Comparison of ENCODE assay signal across 10 cellular contexts in the genomic region with DNA sequence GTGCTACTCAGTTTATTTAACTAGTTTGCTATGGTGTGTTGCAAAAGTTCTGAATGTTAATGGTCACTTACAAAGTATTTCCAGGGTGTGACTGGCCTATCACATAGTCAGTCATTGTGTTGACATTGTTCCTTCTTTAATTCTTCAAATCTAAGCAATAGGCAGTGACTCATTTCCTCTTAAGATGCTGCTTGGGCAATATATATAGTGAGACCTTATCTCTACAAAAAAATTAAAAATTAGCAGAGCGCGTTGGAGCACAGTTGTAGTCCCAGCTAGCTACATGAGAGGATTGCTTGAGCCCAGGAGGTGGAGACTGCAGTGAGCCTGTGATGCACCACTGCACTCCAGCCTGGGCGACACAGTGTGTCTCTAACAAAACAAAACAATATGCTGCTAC. TPM values are rescaled to one million over a fixed set of nuclear protein-coding genes. Genes with fewer than 3 reads are reported as not detected.
DNase-seq lines count a peak whose midpoint lies in the region; ATAC-seq, FAIRE-seq and TF ChIP-seq lines count a peak whose summit lies in the region.
"Had no signal": no experiment of that assay in that cellular context is flagged by ENCODE, and none has a peak within 500 bp of the region (broad histone marks: within the 10 kb centered on the region; RNA-seq: fewer than 3 reads in every experiment).

No MANE protein-coding gene starts in this region.

- H3K79me2 ChIP-seq in PC-9 (ENCODE audit: low read depth) (no peaks in the 10 kb centered on the region), fibroblast of lung (ENCODE audit: control insufficient read depth, insufficient read depth, low read length) (no peaks in the 10 kb centered on the region)

- BruUV-seq in PC-9 (replicated peaks; lab: Mats Ljungman, UMichigan) = no TSS peak

- POLR2A ChIA-PET in PC-9 (lab: Charles Lee; ENCODE audit: unreplicated experiment) = interaction anchor here (0.6 kb wide), 1 partner anchor 47 kb away, joined by 4 read pairs; no protein-coding TSS in a partner anchor

- H3K9me2 ChIP-seq in PC-9 (ENCODE audit: insufficient read depth) = no peaks in the 10 kb centered on the region

- H3K27ac ChIP-seq in PC-9 (peak overlapping the region; percentile 68), fibroblast of lung (ENCODE audit: insufficient read depth, low read length) (no peak overlapping the region), dorsolateral prefrontal cortex (no peak overlapping the region), kidney (ENCODE audit: low read depth in 2 of 2, low read length in 2 of 2) (no peak overlapping the region)

- H2AFZ ChIP-seq in PC-9 (no peak overlapping the region), fibroblast of lung (ENCODE audit: low read length) (no peak overlapping the region)

- H4K20me1 ChIP-seq in PC-9 (ENCODE audit: insufficient read depth) = no peaks in the 10 kb centered on the region
- no peaks in the 10 kb centered on the region for H4K20me1 ChIP-seq in fibroblast of lung (ENCODE audit: control insufficient read depth, extremely low read depth, insufficient read depth, low read length)

- H3K9me3 ChIP-seq in PC-9 (ENCODE audit: insufficient read depth, low read depth) (no peaks in the 10 kb centered on the region), fibroblast of lung (ENCODE audit: control insufficient read depth, insufficient read depth, low read depth, low read length) (no peaks in the 10 kb centered on the region), skeletal muscle satellite cell (replicated peaks; ENCODE audit: low read length) (no peaks in the 10 kb centered on the region), kidney (ENCODE audit: control insufficient read depth in 1 of 2, low read length in 2 of 2) (no peaks in the 10 kb centered on the region)

- CTCF ChIA-PET in PC-9 (lab: Charles Lee) = no interaction called here

- no peak for FAIRE-seq in kidney (lab: Jason Lieb, UNC)

- no peak for ATAC-seq in GM21381 (IDR thresholded peaks at IDR 0.05; ENCODE audit: unreplicated experiment)
- ATAC-seq: stimulated activated effector memory CD8-positive, alpha-beta T cell treated with anti-CD3 and anti-CD28 coated beads, Interleukin-12 subunit alpha, Interleukin-12 subunit beta, amount 100 ng/mL, for 72 hours had no signal

- H3K27me3 ChIP-seq in PC-9 (ENCODE audit: insufficient read depth, low read depth) = no peaks in the 10 kb centered on the region
- no peaks in the 10 kb centered on the region for H3K27me3 ChIP-seq in fibroblast of lung (ENCODE audit: control insufficient read depth, insufficient read depth, low read length)
- H3K27me3 ChIP-seq in skeletal muscle satellite cell (ENCODE audit: control insufficient read depth, insufficient read depth, low read length) = no peaks in the 10 kb centered on the region
- no peaks in the 10 kb centered on the region for H3K27me3 ChIP-seq in dorsolateral prefrontal cortex

- peak overlapping the region; percentile 55 for H3K4me2 ChIP-seq in PC-9
- peak overlapping the region; percentile 4 for H3K4me2 ChIP-seq in fibroblast of lung (ENCODE audit: extremely low read depth, insufficient read depth, low read length)
- H3K4me2 ChIP-seq in skeletal muscle satellite cell (ENCODE audit: low read length) = peak overlapping the region; percentile 66

- no peak for TF ChIP-seq CTCF in PC-9 (conservative IDR thresholded peaks at IDR 0.05)
- no peak for TF ChIP-seq CTCF in fibroblast of lung (conservative IDR thresholded peaks at IDR 0.05 in 1 of 2, IDR thresholded peaks at IDR 0.05 in 1 of 2; ENCODE audit: low read depth in 1 of 2, low read length in 2 of 2)
- TF ChIP-seq CTCF in dorsolateral prefrontal cortex (IDR thresholded peaks at IDR 0.05 in 54 of 56, conservative IDR thresholded peaks at IDR 0.05 in 2 of 56; ENCODE audit: low read depth in 1 of 56, partially characterized antibody in 56 of 56) = no peak
- no peak for TF ChIP-seq CTCF in kidney (IDR thresholded peaks at IDR 0.05; ENCODE audit: borderline replicate concordance, extremely low read depth, insufficient read depth)

- H3K36me3 ChIP-seq in PC-9 (ENCODE audit: low read depth) (no peaks in the 10 kb centered on the region), fibroblast of lung (ENCODE audit: control insufficient read depth, insufficient read depth, low read length) (no peaks in the 10 kb centered on the region), skeletal muscle satellite cell (ENCODE audit: insufficient read depth, low read length) (no peaks in the 10 kb centered on the region), kidney (ENCODE audit: control insufficient read depth in 1 of 2, insufficient read depth in 2 of 2, low read length in 2 of 2) (no peaks in the 10 kb centered on the region)

- peaks cover 38% of the 10 kb centered on the region for H3K4me1 ChIP-seq in PC-9 (replicated peaks; ENCODE audit: insufficient read depth)
- H3K4me1 ChIP-seq in fibroblast of lung (ENCODE audit: control insufficient read depth, extremely low read depth, insufficient read depth, low read length) = peaks cover 4% of the 10 kb centered on the region
- peaks cover 19% of the 10 kb centered on the region for H3K4me1 ChIP-seq in skeletal muscle satellite cell (ENCODE audit: control insufficient read depth, insufficient read depth, low read length)
- H3K4me1 ChIP-seq in kidney (ENCODE audit: control insufficient read depth in 1 of 2, insufficient read depth in 1 of 2, low read depth in 1 of 2, low read length in 2 of 2) = no peaks in the 10 kb centered on the region

- intact Hi-C loops in PC-9 (cut with micrococcal nuclease; ENCODE audit: unreplicated experiment) = loop anchor here (2.0 kb wide), 1 partner anchor 157 kb away; the partner anchor contains the start of gene MTIF2
- intact Hi-C loops in dorsolateral prefrontal cortex (cut with DNase I) = no loop called here
- intact Hi-C loops in kidney (cut with DNase I) = no loop called here

- H3K9ac ChIP-seq in fibroblast of lung (ENCODE audit: insufficient read depth, low read length) (no peak overlapping the region), skeletal muscle satellite cell (ENCODE audit: low read depth, low read length) (no peak overlapping the region), kidney (ENCODE audit: low read length in 2 of 2) (no peak overlapping the region)

- peak; percentile 99 for DNase-seq in HCEC 1CT
- peak; percentile 29 to 99 for DNase-seq in PC-9
- DNase-seq in fibroblast of lung (ENCODE audit: low read depth in 2 of 2) = peak; percentile 89 to 96
- DNase-seq in dorsolateral prefrontal cortex = no peak
- no peak for DNase-seq in kidney
- DNase-seq: amygdala, NCI-H345 had no signal

- H3K4me3 ChIP-seq in PC-9 (no peak overlapping the region), fibroblast of lung (replicated peaks in 1 of 4; ENCODE audit: control extremely low read depth in 1 of 4, insufficient read depth in 1 of 4, low read depth in 3 of 4, low read length in 4 of 4) (no peak overlapping the region), skeletal muscle satellite cell (ENCODE audit: low read length) (peak overlapping the region; percentile 41), dorsolateral prefrontal cortex (no peak overlapping the region), kidney (ENCODE audit: low read length in 2 of 2) (no peak overlapping the region)

- H3F3A ChIP-seq in PC-9 (ENCODE audit: insufficient read depth, low read depth) = peaks cover 19% of the 10 kb centered on the region

RNA-seq across cellular contexts. Expression of gene CCDC88A, which starts 5.8 kb away (rescaled TPM):
- total RNA-seq in PC-9 (2021) (12.0 and 12.3 TPM in 2 replicates), fibroblast of lung (34.7 and 56.5 TPM in 2 replicates), dorsolateral prefrontal cortex (100 to 1,000 TPM; 151 to 514 (median 261) TPM), kidney (47.6 TPM)
- polyA plus RNA-seq in fibroblast of lung (39.6 and 40.8 TPM in 2 replicates), kidney (ENCODE audit: insufficient read depth, low read depth, low replicate concordance) (8.2 TPM)
- 26.0 and 26.3 TPM in 2 replicates for polyA plus RNA-seq in fibroblast of lung (2012)
- polyA minus RNA-seq in fibroblast of lung (ENCODE audit: low replicate concordance) = 26.6 and 56.2 TPM in 2 replicates
- 48.7 and 54.2 TPM in 2 replicates for total RNA-seq in skeletal muscle satellite cell (2012; rRNA removed)

Comparison
In these comparisons a context has a peak if more than half of its experiments do, and no peak if none do; other contexts are left out.
1. DNase-seq: peak in HCEC 1CT (single experiment), PC-9 (2 of 2) and fibroblast of lung (2 of 2); none in dorsolateral prefrontal cortex (0 of 10) and kidney (single experiment).
2. H3K4me2 ChIP-seq: peak in every context shown above with its lines; median percentile 66 in skeletal muscle satellite cell; 55 in PC-9; 4 in fibroblast of lung.